8 cellular contexts compared by ENCODE assay signal in the genomic region with DNA sequence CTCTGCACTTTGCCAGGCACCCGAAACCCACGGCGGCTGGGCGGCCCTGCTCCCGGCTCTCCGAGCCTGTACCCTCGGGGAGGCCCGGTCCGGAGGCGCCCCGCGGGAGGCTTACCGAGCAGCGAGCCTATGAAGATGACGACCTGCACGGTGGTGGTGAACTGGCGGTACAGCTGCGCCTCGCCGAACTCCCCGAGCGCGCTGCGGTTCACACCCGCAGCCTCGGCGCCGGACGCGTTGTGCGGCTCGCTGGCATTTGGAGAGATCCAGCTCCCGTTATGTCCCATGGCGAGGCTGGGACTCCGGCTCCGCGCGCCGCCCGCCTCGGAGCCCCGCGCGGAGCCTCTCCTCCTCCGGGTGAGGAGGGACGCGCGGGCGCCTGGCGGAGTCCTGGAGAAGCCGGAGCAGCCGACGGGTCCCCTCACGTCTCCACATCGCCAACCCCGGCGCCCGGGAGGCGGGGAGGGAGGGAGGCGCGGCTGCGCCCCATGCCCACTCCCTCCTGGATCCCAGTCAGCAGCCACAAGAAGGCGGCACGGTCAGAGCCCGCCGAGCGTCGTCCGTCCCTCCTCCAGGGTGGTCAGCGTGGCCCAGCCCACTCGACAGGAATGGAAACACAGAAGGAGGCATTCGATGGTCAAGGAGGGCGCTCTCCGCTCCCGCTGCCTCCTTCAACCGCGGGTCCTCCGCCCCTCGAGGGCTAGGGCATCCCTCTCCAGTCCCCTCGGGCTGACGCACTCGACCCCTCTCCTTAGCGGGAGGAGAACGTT. TPM values are rescaled to one million over a fixed set of nuclear protein-coding genes. Genes with fewer than 3 reads are reported as not detected.
DNase-seq lines count a peak whose midpoint lies in the region; TF ChIP-seq lines count a peak whose summit lies in the region.

A gene with protein sequence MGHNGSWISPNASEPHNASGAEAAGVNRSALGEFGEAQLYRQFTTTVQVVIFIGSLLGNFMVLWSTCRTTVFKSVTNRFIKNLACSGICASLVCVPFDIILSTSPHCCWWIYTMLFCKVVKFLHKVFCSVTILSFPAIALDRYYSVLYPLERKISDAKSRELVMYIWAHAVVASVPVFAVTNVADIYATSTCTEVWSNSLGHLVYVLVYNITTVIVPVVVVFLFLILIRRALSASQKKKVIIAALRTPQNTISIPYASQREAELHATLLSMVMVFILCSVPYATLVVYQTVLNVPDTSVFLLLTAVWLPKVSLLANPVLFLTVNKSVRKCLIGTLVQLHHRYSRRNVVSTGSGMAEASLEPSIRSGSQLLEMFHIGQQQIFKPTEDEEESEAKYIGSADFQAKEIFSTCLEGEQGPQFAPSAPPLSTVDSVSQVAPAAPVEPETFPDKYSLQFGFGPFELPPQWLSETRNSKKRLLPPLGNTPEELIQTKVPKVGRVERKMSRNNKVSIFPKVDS (minus strand): TSS at position 527 of the 770 bp plus-strand sequence. CDS start 240 bp downstream, at position 287.

- no peaks in the 10 kb centered on the region for H3K9me3 Mint-ChIP-seq in HFFc6
- H3K9me3 Mint-ChIP-seq in glutamatergic neuron (ENCODE audit: unreplicated experiment): peaks cover 9% of the 10 kb centered on the region

- H3K4me1 ChIP-seq in adrenal gland (replicated peaks in 1 of 2): peaks cover 0 to 12% of the 10 kb centered on the region in 2 donors

- TF ChIP-seq POLR2A in adrenal gland (IDR thresholded peaks at IDR 0.05): peak in 1 of 2 donors; percentile 23

- DNase-seq in EL (peak; percentile 94), HFFc6 (peak; percentile 82), RWPE1 (ENCODE audit: low spot score) (peak; percentile 48), adrenal gland (peak in 4 of 7 donors; percentile 16 to 66 (median 30)), glutamatergic neuron (peak; percentile 64), nucleus accumbens (lab: John Stamatoyannopoulos, UW) (peak in 37 of 56 donors; percentile 1 to 77 (median 31)), OCI-M1 (lab: John Stamatoyannopoulos, UW) (no peak), LoVo (ENCODE audit: low spot score) (no peak)

- H3K27me3 ChIP-seq in adrenal gland: peaks cover 8% of the 10 kb centered on the region

- TF ChIP-seq CTCF in HFFc6 (IDR thresholded peaks at IDR 0.05) (no peak), RWPE1 (conservative IDR thresholded peaks at IDR 0.05; ENCODE audit: low read depth) (no peak), adrenal gland (IDR thresholded peaks at IDR 0.05) (no peak), glutamatergic neuron (IDR thresholded peaks at IDR 0.05; ENCODE audit: partially characterized antibody, unreplicated experiment) (no peak)

- intact Hi-C loops in adrenal gland (cut with DNase I): no loop called here

- H3K27me3 Mint-ChIP-seq in HFFc6 (ENCODE audit: insufficient read depth) (peaks cover 2% of the 10 kb centered on the region; the same call in 1 of the 2 replicates), glutamatergic neuron (ENCODE audit: unreplicated experiment) (no peaks in the 10 kb centered on the region)

- H3K36me3 Mint-ChIP-seq in HFFc6 (ENCODE audit: low read depth) (peaks cover 37% of the 10 kb centered on the region), glutamatergic neuron (ENCODE audit: unreplicated experiment) (no peaks in the 10 kb centered on the region)

- 0 to 2% (median 1%) methylated on average over 12 to 84 of the region's 84 CpGs; no CpG with 5 or more reads in 1 of the 4 donors for WGBS in adrenal gland, 4 donors

- peak within 1 kb of the TSS in 3 of 4 donors; percentile 11 to 73 (median 69) for H3K4me3 ChIP-seq in adrenal gland

- peak within 1 kb of the TSS; percentile 85 for H3K27ac ChIP-seq in RWPE1
- H3K27ac ChIP-seq in adrenal gland: peak within 1 kb of the TSS in 3 of 5 donors; percentile 4 to 75 (median 54)

- no peaks in the 10 kb centered on the region for H3K36me3 ChIP-seq in adrenal gland (replicated peaks in 1 of 2)

- POLR2A ChIA-PET in RWPE1 (lab: Yijun Ruan, JAX; ENCODE audit: low non-redundant PET): interaction anchor here (1.0 kb wide), 1 partner anchor 137 kb away, joined by 3 read pairs; the partner anchor contains the start of gene FSIP1

- H3K4me1 Mint-ChIP-seq in HFFc6 (ENCODE audit: low read depth) (peaks cover 57% of the 10 kb centered on the region), glutamatergic neuron (ENCODE audit: low read depth, unreplicated experiment) (peaks cover 11% of the 10 kb centered on the region)

- no peaks in the 10 kb centered on the region for H3K9me3 ChIP-seq in adrenal gland (replicated peaks in 1 of 3)

- H3K27ac Mint-ChIP-seq in HFFc6 (peak within 1 kb of the TSS; percentile 96), glutamatergic neuron (ENCODE audit: unreplicated experiment) (peak within 1 kb of the TSS; percentile 28)

- CTCF ChIA-PET in RWPE1 (lab: Yijun Ruan, JAX): interaction anchor here (0.6 to 0.8 kb wide), 4 partner anchors 8 to 1356 kb away, joined by 3 to 4 read pairs (median 3); partner anchors contain the start of gene RASGRP1

- H3K4me3 Mint-ChIP-seq in HFFc6: peak within 1 kb of the TSS; percentile 93
- H3K4me3 Mint-ChIP-seq in glutamatergic neuron (ENCODE audit: unreplicated experiment): peak within 1 kb of the TSS; percentile 85

RNA-seq across cellular contexts. Expression of the gene that starts here (rescaled TPM):
- total RNA-seq in HFFc6 (2021; fragmentation: NEBNext Ultra II Directional; extraction: Animal tissue kit (Norgen Biotek cat#: 25700)): 100 to 1,000 TPM; 151 to 193 (median 169) TPM
- 10 to 100 TPM in 1 of 8 donors, 1 to 10 TPM in 7; 1.4 to 12.7 (median 5.1) TPM for total RNA-seq in adrenal gland
- polyA plus RNA-seq in adrenal gland: 1 to 10 TPM; 3.6 to 9.8 (median 7.2) TPM
- 15.9 TPM for total RNA-seq in glutamatergic neuron (ENCODE audit: unreplicated experiment)

Comparison
In these comparisons a context has a peak if more than half of its experiments do, and no peak if none do; other contexts are left out.
1. DNase-seq: peak in EL (single experiment), HFFc6 (single experiment), RWPE1 (single experiment), adrenal gland (4 of 7), glutamatergic neuron (single experiment) and nucleus accumbens (37 of 56); none in OCI-M1 (single experiment) and LoVo (single experiment).